ENCODE assay signal across 21 cellular contexts in genomic region chr5:112316731-112317130, GRCh38.
"Had no signal": no experiment of that assay in that cellular context is flagged by ENCODE, and none has a peak within 500 bp of the region (broad histone marks: within the 10 kb centered on the region; RNA-seq: fewer than 3 reads in every experiment).

No MANE protein-coding gene starts in this region.

- H3K36me3 ChIP-seq: left lung, neutrophil, right atrium auricular region, suprapubic skin had no signal

- H3K4me3 Mint-ChIP-seq: activated CD4-positive, alpha-beta T cell treated with anti-CD3 and anti-CD28 coated beads, Interleukin-2, amount 10 ng/mL, durations not matched to agents 7 days and 5 days; activated naive CD8-positive, alpha-beta T cell; central memory CD8-positive, alpha-beta T cell; memory B cell; natural killer cell; T-helper 2 cell treated with Interferon-gamma antibody and Interleukin-4, amounts not matched to agents 5 μg/mL and 100 μg/mL, for 36 hours had no signal

- ATAC-seq: left lung; natural killer cell; stimulated activated naive CD8-positive, alpha-beta T cell treated with anti-CD3 and anti-CD28 coated beads, Interleukin-15, Interleukin-2, amounts not matched to agents 100 U/mL and 50 U/mL, for 24 hours had no signal

- H3K9me3 ChIP-seq: body of pancreas, left lung, neutrophil, right atrium auricular region, suprapubic skin had no signal

- H3K36me3 Mint-ChIP-seq: activated naive CD8-positive, alpha-beta T cell; memory B cell; natural killer cell had no signal

- H3K9me3 Mint-ChIP-seq: activated CD4-positive, alpha-beta T cell treated with anti-CD3 and anti-CD28 coated beads, Interleukin-2, amount 10 ng/mL, durations not matched to agents 7 days and 5 days; central memory CD8-positive, alpha-beta T cell; memory B cell; natural killer cell; T-helper 2 cell treated with Interferon-gamma antibody and Interleukin-4, amounts not matched to agents 5 μg/mL and 100 μg/mL, for 36 hours had no signal

- H3K27ac Mint-ChIP-seq: activated CD4-positive, alpha-beta T cell treated with anti-CD3 and anti-CD28 coated beads, Interleukin-2, amount 10 ng/mL, durations not matched to agents 7 days and 5 days; activated naive CD8-positive, alpha-beta T cell; memory B cell; natural killer cell; T-helper 2 cell treated with Interferon-gamma antibody and Interleukin-4, amounts not matched to agents 5 μg/mL and 100 μg/mL, for 36 hours had no signal

- H3K27me3 ChIP-seq: body of pancreas, left lung, neutrophil, right atrium auricular region, suprapubic skin had no signal

- DNase-seq: activated CD4-positive, alpha-beta T cell treated with anti-CD3 and anti-CD28 coated beads, Interleukin-2, amount 10 ng/mL, durations not matched to agents 7 days and 5 days; activated CD8-positive, alpha-beta memory T cell treated with anti-CD3 and anti-CD28 coated beads for 24 hours; activated gamma-delta T cell treated with Interleukin-2 at 50 U/mL for 16 hours; amygdala; effector CD4-positive, alpha-beta T cell; left lung; natural killer cell; posterior cingulate gyrus; small intestine; stimulated activated naive CD8-positive, alpha-beta T cell treated with anti-CD3 and anti-CD28 coated beads, Interleukin-15, Interleukin-2, amounts not matched to agents 100 U/mL and 50 U/mL, for 24 hours had no signal

- H3K4me1 Mint-ChIP-seq: activated CD4-positive, alpha-beta T cell treated with anti-CD3 and anti-CD28 coated beads, Interleukin-2, amount 10 ng/mL, durations not matched to agents 7 days and 5 days; central memory CD8-positive, alpha-beta T cell; memory B cell had no signal

- H3K4me1 ChIP-seq: left lung had no signal

- H3K4me3 ChIP-seq: body of pancreas, coronary artery, left lung, right atrium auricular region, suprapubic skin had no signal

- FAIRE-seq: endothelial cell of umbilical vein, islet of Langerhans, small intestine had no signal

- H3K27ac ChIP-seq: coronary artery, left lung, neutrophil, right atrium auricular region, suprapubic skin had no signal
